In the genomic region with DNA sequence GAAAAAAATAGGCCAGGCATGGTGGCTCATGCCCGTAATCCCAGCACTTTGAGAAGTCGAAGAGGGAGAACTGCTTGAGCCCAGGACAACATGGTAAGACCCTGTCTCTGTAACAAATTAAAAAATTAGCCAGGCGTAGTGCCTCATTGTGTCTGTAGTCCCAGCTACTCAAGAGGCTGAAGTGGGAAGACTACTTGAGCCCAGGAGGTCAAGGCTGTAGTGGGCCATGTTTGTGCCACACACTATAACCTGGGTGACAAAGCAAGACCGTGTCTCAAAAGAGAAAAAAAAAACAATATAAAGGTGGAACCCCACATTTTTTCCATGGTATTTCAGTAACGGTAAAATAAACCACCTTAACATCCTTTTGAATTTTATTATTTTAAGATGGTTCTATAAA, we compare ENCODE assay signal across 27 cellular contexts.
"Had no signal": no experiment of that assay in that cellular context is flagged by ENCODE, and none has a peak within 500 bp of the region (broad histone marks: within the 10 kb centered on the region; RNA-seq: fewer than 3 reads in every experiment).

No MANE protein-coding gene starts in this region.

- H3K36me3 ChIP-seq: uterus had no signal

- H3K27me3 ChIP-seq: stomach, suprapubic skin, testis, tibial artery, tibial nerve, transverse colon, upper lobe of left lung, upper lobe of right lung, uterus, vagina had no signal

- H3K27ac ChIP-seq: stomach, suprapubic skin, testis, thoracic aorta, tibial artery, tibial nerve, transverse colon, upper lobe of left lung, upper lobe of right lung, uterus, vagina had no signal

- H3K36me3 Mint-ChIP-seq: type B pancreatic cell had no signal

- H3K27ac Mint-ChIP-seq: stimulated activated effector memory CD8-positive, alpha-beta T cell treated with anti-CD3 and anti-CD28 coated beads, Interleukin-12 subunit alpha, Interleukin-12 subunit beta, amount 100 ng/mL, for 72 hours; stimulated activated memory B cell treated with anti-CD40 and anti-IgM and Interleukin-4, amounts not matched to agents 10 μg/mL and 1 μg/mL and 100 μg/mL, for 72 hours; stimulated activated naive B cell treated with anti-CD40 and anti-IgM and Interleukin-4, amounts not matched to agents 10 μg/mL and 1 μg/mL and 100 μg/mL, for 72 hours; stimulated activated naive CD8-positive, alpha-beta T cell treated with anti-CD3 and anti-CD28 coated beads, Interleukin-15, Interleukin-2, amounts not matched to agents 100 ng/mL and 50 ng/mL, for 24 hours; type B pancreatic cell had no signal

- H3K9me3 ChIP-seq: stomach, suprapubic skin, testis, thoracic aorta, tibial artery, tibial nerve, transverse colon, upper lobe of left lung, upper lobe of right lung, uterus, vagina had no signal

- H3K4me1 ChIP-seq: stomach, suprapubic skin, testis, tibial artery, tibial nerve, upper lobe of left lung, upper lobe of right lung, uterus, vagina had no signal

- ATAC-seq: stimulated activated effector memory CD8-positive, alpha-beta T cell treated with anti-CD3 and anti-CD28 coated beads, Interleukin-12 subunit alpha, Interleukin-12 subunit beta, amount 100 ng/mL, for 72 hours; stimulated activated memory B cell treated with anti-CD40 and anti-IgM and Interleukin-4, amounts not matched to agents 10 μg/mL and 1 μg/mL and 100 μg/mL, for 72 hours; stimulated activated naive B cell treated with anti-CD40 and anti-IgM and Interleukin-4, amounts not matched to agents 10 μg/mL and 1 μg/mL and 100 μg/mL, for 72 hours; stimulated activated naive CD8-positive, alpha-beta T cell treated with anti-CD3 and anti-CD28 coated beads, Interleukin-15, amount 100 ng/mL, for 72 hours; stimulated activated naive CD8-positive, alpha-beta T cell treated with anti-CD3 and anti-CD28 coated beads, Interleukin-15, Interleukin-2, amounts not matched to agents 100 U/mL and 50 U/mL, for 24 hours; upper lobe of right lung had no signal

- H3K4me3 ChIP-seq: stomach, suprapubic skin, testis, thoracic aorta, tibial artery, tibial nerve, transverse colon, upper lobe of left lung, upper lobe of right lung, uterus, vagina had no signal

- H3K4me3 Mint-ChIP-seq: stimulated activated effector memory CD8-positive, alpha-beta T cell treated with anti-CD3 and anti-CD28 coated beads, Interleukin-12 subunit alpha, Interleukin-12 subunit beta, amount 100 ng/mL, for 72 hours; stimulated activated memory B cell treated with anti-CD40 and anti-IgM and Interleukin-4, amounts not matched to agents 10 μg/mL and 1 μg/mL and 100 μg/mL, for 72 hours; stimulated activated naive B cell treated with anti-CD40 and anti-IgM and Interleukin-4, amounts not matched to agents 10 μg/mL and 1 μg/mL and 100 μg/mL, for 72 hours; stimulated activated naive CD8-positive, alpha-beta T cell treated with anti-CD3 and anti-CD28 coated beads, Interleukin-15, amount 100 ng/mL, for 72 hours; stimulated activated naive CD8-positive, alpha-beta T cell treated with anti-CD3 and anti-CD28 coated beads, Interleukin-15, Interleukin-2, amounts not matched to agents 100 ng/mL and 50 ng/mL, for 24 hours; type B pancreatic cell had no signal

- DNase-seq: stimulated activated CD4-positive, alpha-beta T cell treated with anti-CD3 and anti-CD28 coated beads, Interleukin-2, amount 100 ng/mL, for 48 hours; stimulated activated CD4-positive, alpha-beta T cell treated with anti-CD3 and anti-CD28 coated beads, Interleukin-4, amount 100 ng/mL, for 1 hour; stimulated activated CD4-positive, alpha-beta T cell treated with anti-CD3 and anti-CD28 coated beads, Interleukin-4, amount 100 ng/mL, for 24 hours; stimulated activated CD4-positive, alpha-beta T cell treated with anti-CD3 and anti-CD28 coated beads, Interleukin-4, amount 100 ng/mL, for 4 hours; stimulated activated CD8-positive, alpha-beta memory T cell treated with anti-CD3 and anti-CD28 coated beads, Interleukin-4, amount 100 ng/mL, for 48 hours; stimulated activated naive B cell treated with anti-CD40 and anti-IgM and Interleukin-4, amounts not matched to agents 10 μg/mL and 1 μg/mL and 100 μg/mL, for 72 hours; stimulated activated naive CD4-positive, alpha-beta T cell; stimulated activated naive CD4-positive, alpha-beta T cell treated with Interleukin-2 at 50 U/mL for 16 hours; stimulated activated naive CD8-positive, alpha-beta T cell treated with anti-CD3 and anti-CD28 coated beads, Interleukin-15, amount 100 ng/mL, for 72 hours; stimulated activated naive CD8-positive, alpha-beta T cell treated with anti-CD3 and anti-CD28 coated beads, Interleukin-15, Interleukin-2, amounts not matched to agents 100 U/mL and 50 U/mL, for 24 hours; stomach; substantia nigra; testis; tibial artery; transverse colon; trophoblast cell; upper lobe of left lung; upper lobe of right lung; uterus had no signal

- H3K4me1 Mint-ChIP-seq: stimulated activated effector memory CD8-positive, alpha-beta T cell treated with anti-CD3 and anti-CD28 coated beads, Interleukin-12 subunit alpha, Interleukin-12 subunit beta, amount 100 ng/mL, for 72 hours; stimulated activated memory B cell treated with anti-CD40 and anti-IgM and Interleukin-4, amounts not matched to agents 10 μg/mL and 1 μg/mL and 100 μg/mL, for 72 hours; stimulated activated naive CD8-positive, alpha-beta T cell treated with anti-CD3 and anti-CD28 coated beads, Interleukin-15, amount 100 ng/mL, for 72 hours had no signal

- H3K27me3 Mint-ChIP-seq: stimulated activated memory B cell treated with anti-CD40 and anti-IgM and Interleukin-4, amounts not matched to agents 10 μg/mL and 1 μg/mL and 100 μg/mL, for 72 hours; stimulated activated naive B cell treated with anti-CD40 and anti-IgM and Interleukin-4, amounts not matched to agents 10 μg/mL and 1 μg/mL and 100 μg/mL, for 72 hours; stimulated activated naive CD8-positive, alpha-beta T cell treated with anti-CD3 and anti-CD28 coated beads, Interleukin-15, amount 100 ng/mL, for 72 hours; stimulated activated naive CD8-positive, alpha-beta T cell treated with anti-CD3 and anti-CD28 coated beads, Interleukin-15, Interleukin-2, amounts not matched to agents 100 ng/mL and 50 ng/mL, for 24 hours; type B pancreatic cell had no signal
